11 cellular contexts compared by ENCODE assay signal in the genomic region with DNA sequence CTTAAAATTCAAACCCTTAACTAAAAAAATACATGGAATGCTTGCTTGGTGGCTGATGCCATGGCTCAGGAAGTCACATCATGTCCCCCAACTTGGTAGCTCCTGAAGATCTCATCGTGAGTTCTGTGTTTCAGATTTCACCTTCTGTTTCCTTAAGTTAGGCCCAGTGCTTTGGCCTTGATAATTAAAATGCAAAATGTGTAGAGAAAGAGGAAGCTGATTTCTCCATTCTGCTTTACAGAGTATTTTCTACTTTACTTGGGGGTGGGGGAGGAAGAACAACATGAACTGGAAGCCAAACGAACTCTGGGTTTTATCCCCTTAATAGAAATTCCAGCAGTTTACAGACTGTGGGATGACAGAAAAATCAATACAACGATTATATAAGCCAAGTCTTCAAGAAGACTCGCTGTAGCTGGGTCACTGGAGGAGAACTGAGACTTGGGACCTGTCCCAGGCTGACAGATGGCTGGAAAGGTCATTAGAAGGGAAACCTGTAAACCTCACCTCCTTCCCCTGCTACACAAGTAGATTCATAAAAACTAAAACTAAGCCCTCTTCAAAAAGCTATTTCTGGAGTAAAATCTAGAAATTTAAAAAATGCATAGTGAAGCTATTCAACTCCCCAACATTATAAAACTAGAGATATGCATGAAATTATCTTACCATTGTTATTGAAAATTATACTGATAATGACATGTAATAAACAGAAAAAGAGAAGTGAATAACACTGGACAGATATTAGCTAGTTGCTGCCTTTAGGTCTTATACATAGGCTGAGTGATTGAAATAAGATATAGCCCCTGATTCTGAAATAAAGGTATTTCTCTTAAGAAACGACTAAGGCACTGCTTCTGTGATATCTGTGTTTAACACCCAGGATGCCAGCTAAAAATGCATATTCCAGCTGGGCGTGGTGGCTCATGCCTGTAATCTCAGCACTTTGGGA. TPM values are rescaled to one million over a fixed set of nuclear protein-coding genes. Genes with fewer than 3 reads are reported as not detected.
A peak's percentile ranks its signal among the peaks of the same experiment; 100 is the strongest.
DNase-seq lines count a peak whose midpoint lies in the region; ATAC-seq and TF ChIP-seq lines count a peak whose summit lies in the region.
"Had no signal": no experiment of that assay in that cellular context is flagged by ENCODE, and none has a peak within 500 bp of the region (broad histone marks: within the 10 kb centered on the region; RNA-seq: fewer than 3 reads in every experiment).

No MANE protein-coding gene starts in this region.

- POLR2A ChIA-PET in activated B cell treated with CpG ODN at 0.5 μM for 24 hours (lab: Charles Lee): interaction anchor here (0.7 to 2.9 kb wide), 4 partner anchors 22 to 1410 kb away, joined by 3 to 11 read pairs (median 6); a partner anchor contains a TSS

- peak overlapping the region; percentile 78 for H3K27ac Mint-ChIP-seq in activated B cell treated with CpG ODN at 0.5 μM for 24 hours

- peaks cover 50% of the 10 kb centered on the region for H3K4me1 Mint-ChIP-seq in activated B cell treated with CpG ODN at 0.5 μM for 24 hours

- H3K27ac ChIP-seq in DOHH2 (ENCODE audit: low read depth, low read length): peak overlapping the region; percentile 73

- no peaks in the 10 kb centered on the region for H3K9me3 Mint-ChIP-seq in activated B cell treated with CpG ODN at 0.5 μM for 24 hours
- H3K9me3 Mint-ChIP-seq: T-helper 2 cell treated with Interferon-gamma antibody and Interleukin-4, amounts not matched to agents 5 μg/mL and 100 μg/mL, for 36 hours had no signal

- 65 to 79% methylated on average over 6 of the region's 6 CpGs for WGBS in lower leg skin, 2 donors

- ATAC-seq in GM21447 (IDR thresholded peaks at IDR 0.05; ENCODE audit: unreplicated experiment) (peak; percentile 25), activated B cell treated with CpG ODN at 0.5 μM for 24 hours (ENCODE audit: low read depth) (peak; percentile 59), GM19023 (IDR thresholded peaks at IDR 0.05; ENCODE audit: unreplicated experiment) (no peak), left lobe of liver (no peak)

- in situ Hi-C loops in KBM-7 (cut with MboI; ENCODE audit: low pct_unique_long_range_greater_than_20kb, low sequenced_read_pairs): no loop called here

- TF ChIP-seq CTCF in DOHH2 (IDR thresholded peaks at IDR 0.05; ENCODE audit: low read depth, low read length, poor library complexity, severe bottlenecking): no peak
- no peak for TF ChIP-seq CTCF in activated B cell treated with CpG ODN at 0.5 μM for 24 hours (IDR thresholded peaks at IDR 0.05)
- no peak for TF ChIP-seq CTCF in lower leg skin (IDR thresholded peaks at IDR 0.05)

- DNase-seq in KBM-7 (peak; percentile 91), activated B cell treated with CpG ODN at 0.5 μM for 24 hours (no peak), lower leg skin (ENCODE audit: low spot score in 2 of 2) (no peak), left lobe of liver (ENCODE audit: low spot score) (no peak), COLO668 (lab: John Stamatoyannopoulos, UW; ENCODE audit: unreplicated experiment) (no peak)
- DNase-seq: activated effector memory CD4-positive, alpha-beta T cell treated with anti-CD3 and anti-CD28 coated beads, Interleukin-2, amount 50 U/mL, for 16 hours; NCI-H2107 had no signal

- H3K36me3 ChIP-seq in DOHH2 (ENCODE audit: control insufficient read depth, low read length): peaks cover 7% of the 10 kb centered on the region; the same call in 1 of the 2 replicates

- peak overlapping the region; percentile 77 for H3K4me2 ChIP-seq in DOHH2 (ENCODE audit: low read length)

- H3K27me3 Mint-ChIP-seq in activated B cell treated with CpG ODN at 0.5 μM for 24 hours: no peaks in the 10 kb centered on the region

- H3F3A ChIP-seq in DOHH2 (ENCODE audit: control insufficient read depth, insufficient read depth): 0 out of 2 replicates have a peak, but pooled peaks cover 5% of the 10 kb centered on the region

- peak overlapping the region; percentile 59 for H3K4me3 Mint-ChIP-seq in activated B cell treated with CpG ODN at 0.5 μM for 24 hours
- H3K4me3 Mint-ChIP-seq: T-helper 2 cell treated with Interferon-gamma antibody and Interleukin-4, amounts not matched to agents 5 μg/mL and 100 μg/mL, for 36 hours had no signal

- peaks cover 19% of the 10 kb centered on the region for H3K4me1 ChIP-seq in DOHH2 (ENCODE audit: control insufficient read depth, low read length)

- no peaks in the 10 kb centered on the region for H3K9me3 ChIP-seq in DOHH2 (ENCODE audit: control insufficient read depth, insufficient read depth, low read length)

- H3K9me2 ChIP-seq in DOHH2 (replicated peaks; ENCODE audit: control insufficient read depth, low read length): no peaks in the 10 kb centered on the region

- H3K27me3 ChIP-seq in DOHH2 (ENCODE audit: control insufficient read depth, low read length): no peaks in the 10 kb centered on the region

- intact Hi-C loops in activated B cell treated with CpG ODN at 0.5 μM for 24 hours (cut with micrococcal nuclease) (loop anchor here (1.0 to 5.0 kb wide), 3 partner anchors 22 to 64 kb away; a partner anchor contains a TSS), lower leg skin (cut with DNase I; ENCODE audit: low total_unique reads) (no loop called here)

- CTCF ChIA-PET in activated B cell treated with CpG ODN at 0.5 μM for 24 hours (lab: Charles Lee): interaction anchor here (0.7 to 2.1 kb wide), 3 partner anchors 15 to 23 kb away, joined by 3 to 5 read pairs (median 3); no protein-coding TSS in a partner anchor

- H3K36me3 Mint-ChIP-seq in activated B cell treated with CpG ODN at 0.5 μM for 24 hours (ENCODE audit: low read depth): peaks cover 9% of the 10 kb centered on the region

- no peaks in the 10 kb centered on the region for H4K20me1 ChIP-seq in DOHH2 (ENCODE audit: control insufficient read depth, insufficient read depth, low read depth, low read length)

- no peak for TF ChIP-seq POLR2A in lower leg skin (IDR thresholded peaks at IDR 0.05)

- H3K4me3 ChIP-seq in DOHH2 (ENCODE audit: low read length) (peak overlapping the region; percentile 57), lower leg skin (ENCODE audit: low read depth, poor library complexity, severe bottlenecking) (no peak overlapping the region)

- H3K79me2 ChIP-seq in DOHH2 (ENCODE audit: control insufficient read depth, low read length): no peaks in the 10 kb centered on the region

RNA-seq across cellular contexts. Expression of a gene that starts 22.1 kb away (rescaled TPM):
- total RNA-seq in activated B cell treated with CpG ODN at 0.5 μM for 24 hours: 6.5 and 7.5 TPM in 2 replicates
- total RNA-seq in lower leg skin: 1 to 10 TPM; 1.5 to 3.6 (median 2.6) TPM
- 9.6 TPM for total RNA-seq in left lobe of liver

Comparison
In these comparisons a context has a peak if more than half of its experiments do, and no peak if none do; other contexts are left out.
1. ATAC-seq: peak in GM21447 (single experiment) and activated B cell treated with CpG ODN at 0.5 μM for 24 hours (single experiment); none in GM19023 (single experiment) and left lobe of liver (single experiment).